In genomic region chr14:103483600-103483999, GRCh38 we compare ENCODE assay signal across 12 cellular contexts. TPM values are rescaled to one million over a fixed set of nuclear protein-coding genes. Genes with fewer than 3 reads are reported as not detected.
DNase-seq lines count a peak whose midpoint lies in the region; ATAC-seq, FAIRE-seq and TF ChIP-seq lines count a peak whose summit lies in the region.
"Had no signal": no experiment of that assay in that cellular context is flagged by ENCODE, and none has a peak within 500 bp of the region (broad histone marks: within the 10 kb centered on the region; RNA-seq: fewer than 3 reads in every experiment).

No MANE protein-coding gene starts in this region.

- H3K27me3 Mint-ChIP-seq in stimulated activated naive CD8-positive, alpha-beta T cell treated with anti-CD3 and anti-CD28 coated beads, Interleukin-15, amount 100 ng/mL, for 72 hours = no peaks in the 10 kb centered on the region
- H3K27me3 Mint-ChIP-seq: activated CD4-positive, alpha-beta memory T cell treated with anti-CD3 and anti-CD28 coated beads, Interleukin-2, amount 10 ng/mL, durations not matched to agents 7 days and 5 days had no signal

- H3K79me2 ChIP-seq in K562 (ENCODE audit: control insufficient read depth, insufficient read depth, low read length) = no peaks in the 10 kb centered on the region

- TF ChIP-seq RAD21 in K562 (CRISPR knock-in tag; conservative IDR thresholded peaks at IDR 0.05 in 1 of 2, IDR thresholded peaks at IDR 0.05 in 1 of 2) = no peak

- in situ Hi-C loops in K562 (cut with MboI) = no loop called here

- no peaks in the 10 kb centered on the region for H3K9me1 ChIP-seq in K562 (ENCODE audit: control insufficient read depth, insufficient read depth, low read length)

- H3K36me3 ChIP-seq in K562 (ENCODE audit: control insufficient read depth, insufficient read depth, low read length) = peaks cover 60% of the 10 kb centered on the region

- CTCF ChIA-PET in K562 (lab: Yijun Ruan, JAX; ENCODE audit: low intra/inter-chr PET ratio) = no interaction called here

- no peak for FAIRE-seq in K562 (lab: Jason Lieb, UNC)

- no peak overlapping the region for H3K27ac Mint-ChIP-seq in stimulated activated naive CD8-positive, alpha-beta T cell treated with anti-CD3 and anti-CD28 coated beads, Interleukin-15, amount 100 ng/mL, for 72 hours
- H3K27ac Mint-ChIP-seq: activated CD4-positive, alpha-beta memory T cell treated with anti-CD3 and anti-CD28 coated beads, Interleukin-2, amount 10 ng/mL, durations not matched to agents 7 days and 5 days had no signal

- TSS peak; percentile 23 for BruUV-seq in K562 (replicated peaks; lab: Mats Ljungman, UMichigan)

- intact Hi-C loops in K562 (cut with micrococcal nuclease) = no loop called here

- DNase-seq in EH (ENCODE audit: low read depth) (peak; percentile 69), NCI-H2081 treated with DMSO at 0.1 percent for 48 hours (lab: John Stamatoyannopoulos, UW) (peak; percentile 1), K562 (ENCODE audit: extremely low read depth in 1 of 4, low spot score in 3 of 4) (no peak), left kidney (ENCODE audit: low read depth, low spot score) (peak; percentile 9)
- DNase-seq in stimulated activated naive CD8-positive, alpha-beta T cell treated with anti-CD3 and anti-CD28 coated beads, Interleukin-15, amount 100 ng/mL, for 72 hours = no peak
- DNase-seq in activated T-cell treated with anti-CD3 and anti-CD28 coated beads, Interleukin-2, amount 50 U/mL, for 48 hours = no peak
- DNase-seq: activated CD4-positive, alpha-beta memory T cell treated with anti-CD3 and anti-CD28 coated beads, Interleukin-2, amount 10 ng/mL, durations not matched to agents 7 days and 5 days; glutamatergic neuron; NCI-H2107; spleen had no signal

- H2AFZ ChIP-seq in K562 (ENCODE audit: low read depth, low read length) = no peak overlapping the region

- no peaks in the 10 kb centered on the region for H3K9me3 Mint-ChIP-seq in stimulated activated naive CD8-positive, alpha-beta T cell treated with anti-CD3 and anti-CD28 coated beads, Interleukin-15, amount 100 ng/mL, for 72 hours
- H3K9me3 Mint-ChIP-seq: activated CD4-positive, alpha-beta memory T cell treated with anti-CD3 and anti-CD28 coated beads, Interleukin-2, amount 10 ng/mL, durations not matched to agents 7 days and 5 days had no signal

- H3K27me3 ChIP-seq in K562 (ENCODE audit: control insufficient read depth in 2 of 2, insufficient read depth in 2 of 2, low read length in 2 of 2) = no peaks in the 10 kb centered on the region
- H3K27me3 ChIP-seq: spleen had no signal

- ATAC-seq in K562 (no peak), HG03045 (IDR thresholded peaks at IDR 0.05; ENCODE audit: unreplicated experiment) (no peak), HG02981 (IDR thresholded peaks at IDR 0.05; ENCODE audit: unreplicated experiment) (no peak)
- ATAC-seq in stimulated activated naive CD8-positive, alpha-beta T cell treated with anti-CD3 and anti-CD28 coated beads, Interleukin-15, amount 100 ng/mL, for 72 hours = no peak

- no peaks in the 10 kb centered on the region for H3K4me1 ChIP-seq in K562 (replicated peaks in 1 of 2; ENCODE audit: control insufficient read depth in 2 of 2, insufficient read depth in 2 of 2, low read length in 2 of 2)

- H3K9me3 ChIP-seq in K562 (replicated peaks; ENCODE audit: control insufficient read depth, insufficient read depth, low read depth, low read length) = no peaks in the 10 kb centered on the region
- H3K9me3 ChIP-seq: spleen had no signal

- POLR2A ChIA-PET in K562 (lab: Yijun Ruan, JAX) = no interaction called here

- no peak overlapping the region for H3K27ac ChIP-seq in K562 (ENCODE audit: extremely low read depth, low read depth, low read length)
- H3K27ac ChIP-seq: spleen had no signal

- no peaks in the 10 kb centered on the region for H4K20me1 ChIP-seq in K562 (replicated peaks; ENCODE audit: control insufficient read depth, insufficient read depth, low read length)

- H3K4me3 Mint-ChIP-seq in stimulated activated naive CD8-positive, alpha-beta T cell treated with anti-CD3 and anti-CD28 coated beads, Interleukin-15, amount 100 ng/mL, for 72 hours = no peak overlapping the region
- H3K4me3 Mint-ChIP-seq: activated CD4-positive, alpha-beta memory T cell treated with anti-CD3 and anti-CD28 coated beads, Interleukin-2, amount 10 ng/mL, durations not matched to agents 7 days and 5 days had no signal

- peaks cover 20% of the 10 kb centered on the region for H3K4me1 Mint-ChIP-seq in stimulated activated naive CD8-positive, alpha-beta T cell treated with anti-CD3 and anti-CD28 coated beads, Interleukin-15, amount 100 ng/mL, for 72 hours

- no peak overlapping the region for H3K4me2 ChIP-seq in K562 (ENCODE audit: insufficient read depth, low read length)

- H3K9ac ChIP-seq in K562 (ENCODE audit: insufficient read depth in 1 of 2, low read depth in 2 of 2, low read length in 2 of 2) = no peak overlapping the region

- no peak for TF ChIP-seq POLR2A in K562 (conservative IDR thresholded peaks at IDR 0.05)

- TF ChIP-seq EP300 in K562 (IDR thresholded peaks at IDR 0.05; ENCODE audit: low read length) = no peak

- 82% methylated on average over 5 of the region's 5 CpGs for WGBS in K562 (ENCODE audit: insufficient coverage, low coverage, missing lambda C conversion rate)

- H3K4me3 ChIP-seq in K562 = no peak overlapping the region
- H3K4me3 ChIP-seq: spleen had no signal

- no peak for TF ChIP-seq CTCF in K562 (IDR thresholded peaks at IDR 0.05 in 2 of 3, conservative IDR thresholded peaks at IDR 0.05 in 1 of 3; ENCODE audit: insufficient read depth in 2 of 3, low read depth in 1 of 3, low read length in 3 of 3)

TF ChIP-seq in K562, 482 proteins besides CTCF, POLR2A, EP300 and RAD21 (continues in another document):
- TF ChIP-seq TCF7L2 (IDR thresholded peaks at IDR 0.05; ENCODE audit: low read depth, low read length) = no peak
- TF ChIP-seq, protein P1, sequence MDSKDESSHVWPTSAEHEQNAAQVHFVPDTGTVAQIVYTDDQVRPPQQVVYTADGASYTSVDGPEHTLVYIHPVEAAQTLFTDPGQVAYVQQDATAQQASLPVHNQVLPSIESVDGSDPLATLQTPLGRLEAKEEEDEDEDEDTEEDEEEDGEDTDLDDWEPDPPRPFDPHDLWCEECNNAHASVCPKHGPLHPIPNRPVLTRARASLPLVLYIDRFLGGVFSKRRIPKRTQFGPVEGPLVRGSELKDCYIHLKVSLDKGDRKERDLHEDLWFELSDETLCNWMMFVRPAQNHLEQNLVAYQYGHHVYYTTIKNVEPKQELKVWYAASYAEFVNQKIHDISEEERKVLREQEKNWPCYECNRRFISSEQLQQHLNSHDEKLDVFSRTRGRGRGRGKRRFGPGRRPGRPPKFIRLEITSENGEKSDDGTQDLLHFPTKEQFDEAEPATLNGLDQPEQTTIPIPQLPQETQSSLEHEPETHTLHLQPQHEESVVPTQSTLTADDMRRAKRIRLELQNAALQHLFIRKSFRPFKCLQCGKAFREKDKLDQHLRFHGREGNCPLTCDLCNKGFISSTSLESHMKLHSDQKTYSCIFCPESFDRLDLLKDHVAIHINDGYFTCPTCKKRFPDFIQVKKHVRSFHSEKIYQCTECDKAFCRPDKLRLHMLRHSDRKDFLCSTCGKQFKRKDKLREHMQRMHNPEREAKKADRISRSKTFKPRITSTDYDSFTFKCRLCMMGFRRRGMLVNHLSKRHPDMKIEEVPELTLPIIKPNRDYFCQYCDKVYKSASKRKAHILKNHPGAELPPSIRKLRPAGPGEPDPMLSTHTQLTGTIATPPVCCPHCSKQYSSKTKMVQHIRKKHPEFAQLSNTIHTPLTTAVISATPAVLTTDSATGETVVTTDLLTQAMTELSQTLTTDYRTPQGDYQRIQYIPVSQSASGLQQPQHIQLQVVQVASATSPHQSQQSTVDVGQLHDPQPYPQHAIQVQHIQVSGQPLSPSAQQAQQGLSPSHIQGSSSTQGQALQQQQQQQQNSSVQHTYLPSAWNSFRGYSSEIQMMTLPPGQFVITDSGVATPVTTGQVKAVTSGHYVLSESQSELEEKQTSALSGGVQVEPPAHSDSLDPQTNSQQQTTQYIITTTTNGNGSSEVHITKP (IDR thresholded peaks at IDR 0.05; ENCODE audit: partially characterized antibody) = no peak

RNA-seq across cellular contexts. Expression of gene CKB, which starts 39.0 kb away (rescaled TPM):
- total RNA-seq in K562 (2011; cell fraction: chromatin; rRNA removed; ENCODE audit: low replicate concordance) = 63.0 and 253 TPM in 2 replicates
- 300 and 318 TPM in 2 replicates for total RNA-seq in K562 (2011; cell fraction: nucleolus; rRNA removed)
- total RNA-seq in K562 (2011; cell fraction: nucleoplasm; rRNA removed) = 108 and 141 TPM in 2 replicates
- total RNA-seq in K562 (2014; rRNA removed) (692 and 778 TPM in 2 replicates), K562 (2014; rRNA removed; fragmentation: Illumina TruSeq; extraction: Trizol) (90.5 and 91.6 TPM in 2 replicates), K562 (2015; rRNA removed; fragmentation: Illumina TruSeq; extraction: Trizol) (177 and 191 TPM in 2 replicates), K562 (2021) (558 and 570 TPM in 2 replicates)
- polyA plus RNA-seq in K562 (2011; rRNA removed) (132 and 348 TPM in 2 replicates), K562 (2014; fragmentation: Illumina TruSeq; extraction: Trizol) (115 and 390 TPM in 2 replicates), K562 (2014; fragmentation: Nextera tagmentation; extraction: Ambion mirVana) (10 to 100 TPM; 23.9 to 44.5 TPM), K562 (2014; rRNA removed) (564 and 637 TPM in 2 replicates)
- 261 and 599 TPM in 2 replicates for polyA plus RNA-seq in K562 (2011; cell fraction: cytosol; rRNA removed)
- polyA plus RNA-seq in K562 (2011; cell fraction: nucleus; rRNA removed) = 742 and 1,022 TPM in 2 replicates
- 375 and 553 TPM in 2 replicates for polyA plus RNA-seq in K562 (2012)
- polyA minus RNA-seq in K562 (2011; rRNA and poly(A)+ RNA removed) = 34.8 and 43.6 TPM in 2 replicates
- 164 and 287 TPM in 2 replicates for polyA minus RNA-seq in K562 (2011; cell fraction: cytosol; rRNA and poly(A)+ RNA removed)
- 93.2 and 131 TPM in 2 replicates for polyA minus RNA-seq in K562 (2011; cell fraction: nucleus; rRNA and poly(A)+ RNA removed)

RNA-seq across cellular contexts. Expression of gene TRMT61A, which starts 45.4 kb away (rescaled TPM):
- 5.1 and 21.8 TPM in 2 replicates for total RNA-seq in K562 (2011; cell fraction: chromatin; rRNA removed; ENCODE audit: low replicate concordance)
- 24.5 and 24.8 TPM in 2 replicates for total RNA-seq in K562 (2011; cell fraction: nucleolus; rRNA removed)
- 9.7 and 11.4 TPM in 2 replicates for total RNA-seq in K562 (2011; cell fraction: nucleoplasm; rRNA removed)
- total RNA-seq in K562 (2014; rRNA removed) (24.8 and 29.5 TPM in 2 replicates), K562 (2014; rRNA removed; fragmentation: Illumina TruSeq; extraction: Trizol) (1.5 and 2.9 TPM in 2 replicates), K562 (2015; rRNA removed; fragmentation: Illumina TruSeq; extraction: Trizol) (12.3 and 12.4 TPM in 2 replicates), K562 (2021) (20.4 and 21.0 TPM in 2 replicates)
- polyA plus RNA-seq in K562 (2011; rRNA removed) (5.1 and 6.6 TPM in 2 replicates), K562 (2014; fragmentation: Illumina TruSeq; extraction: Trizol) (3.2 and 10.1 TPM in 2 replicates), K562 (2014; fragmentation: Nextera tagmentation; extraction: Ambion mirVana) (under 1 TPM; 0.10 to 0.50 TPM), K562 (2014; rRNA removed) (18.1 and 22.4 TPM in 2 replicates)
- 7.6 and 28.9 TPM in 2 replicates for polyA plus RNA-seq in K562 (2011; cell fraction: cytosol; rRNA removed)
- polyA plus RNA-seq in K562 (2011; cell fraction: nucleus; rRNA removed) = 15.5 and 27.8 TPM in 2 replicates
- polyA plus RNA-seq in K562 (2012) = 7.5 and 13.1 TPM in 2 replicates
- 1.4 and 2.6 TPM in 2 replicates for polyA minus RNA-seq in K562 (2011; rRNA and poly(A)+ RNA removed)
- polyA minus RNA-seq in K562 (2011; cell fraction: cytosol; rRNA and poly(A)+ RNA removed) = 5.0 and 6.5 TPM in 2 replicates
- polyA minus RNA-seq in K562 (2011; cell fraction: nucleus; rRNA and poly(A)+ RNA removed) = 13.2 and 14.3 TPM in 2 replicates

Comparison
In these comparisons a context has a peak if more than half of its experiments do, and no peak if none do; other contexts are left out.
1. DNase-seq: peak in EH (single experiment), NCI-H2081 treated with DMSO at 0.1 percent for 48 hours (single experiment) and left kidney (single experiment); none in K562 (0 of 4), stimulated activated naive CD8-positive, alpha-beta T cell treated with anti-CD3 and anti-CD28 coated beads, Interleukin-15, amount 100 ng/mL, for 72 hours (0 of 2) and activated T-cell treated with anti-CD3 and anti-CD28 coated beads, Interleukin-2, amount 50 U/mL, for 48 hours (0 of 2).